ENCODE assay signal across 14 cellular contexts in the genomic region with DNA sequence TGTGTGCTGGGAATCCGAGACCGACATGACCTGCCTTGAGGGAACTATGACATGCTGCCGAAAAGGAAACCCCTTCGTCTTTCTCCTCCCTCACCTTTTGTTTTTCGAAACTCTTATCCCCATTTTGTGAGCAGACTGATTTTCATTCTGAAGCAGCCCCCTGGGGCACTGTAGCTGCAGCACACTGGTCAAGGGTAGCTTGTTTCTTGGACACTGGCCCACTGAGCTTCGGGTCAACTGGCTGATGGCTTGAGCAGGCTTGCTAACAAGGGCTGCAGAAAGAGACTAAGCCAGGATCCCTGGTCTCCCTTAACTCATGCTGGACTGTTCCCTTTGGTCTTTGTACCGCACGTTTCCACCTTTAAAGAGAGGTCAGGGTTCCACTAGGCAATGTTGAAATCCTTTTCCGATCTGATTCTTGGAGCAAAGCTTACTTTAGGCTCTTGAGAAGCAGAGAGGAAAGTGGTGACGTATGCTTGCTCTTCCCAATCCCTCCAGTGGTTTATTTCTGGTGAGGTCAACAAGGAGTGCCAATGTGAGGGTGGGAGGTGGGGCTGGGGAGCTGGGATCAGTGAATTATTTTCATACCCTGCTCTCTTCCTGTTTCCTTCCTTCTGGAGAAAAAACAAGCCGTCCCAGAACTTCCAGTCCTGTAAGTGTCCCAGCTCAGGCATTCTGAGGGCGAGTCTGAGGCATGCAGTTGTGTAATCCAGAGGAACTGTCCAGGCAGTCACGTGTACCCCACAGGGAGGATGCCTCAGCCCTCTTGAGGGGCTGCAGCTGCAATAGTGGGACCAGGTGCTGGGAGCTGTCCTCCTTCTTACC. TPM values are rescaled to one million over a fixed set of nuclear protein-coding genes. Genes with fewer than 3 reads are reported as not detected.
DNase-seq lines count a peak whose midpoint lies in the region; ATAC-seq and TF ChIP-seq lines count a peak whose summit lies in the region.
"Had no signal": no experiment of that assay in that cellular context is flagged by ENCODE, and none has a peak within 500 bp of the region (broad histone marks: within the 10 kb centered on the region; RNA-seq: fewer than 3 reads in every experiment).

No MANE protein-coding gene starts in this region.

- H3K9me3 ChIP-seq in Peyer's patch (no peaks in the 10 kb centered on the region), lower lobe of right lung (no peaks in the 10 kb centered on the region), tibial artery (no peaks in the 10 kb centered on the region)

- ATAC-seq in esophagus mucosa (peak; percentile 74), lower lobe of right lung (peak; percentile 86 to 92), GM21619 (IDR thresholded peaks at IDR 0.05; ENCODE audit: unreplicated experiment) (no peak)
- ATAC-seq: naive thymus-derived CD4-positive, alpha-beta T cell; stimulated activated naive CD8-positive, alpha-beta T cell treated with anti-CD3 and anti-CD28 coated beads, Interleukin-15, Interleukin-2, amounts not matched to agents 100 U/mL and 50 U/mL, for 24 hours had no signal

- H3K27me3 ChIP-seq in Peyer's patch (no peaks in the 10 kb centered on the region), lower lobe of right lung (ENCODE audit: low read depth) (no peaks in the 10 kb centered on the region), tibial artery (peaks cover 0 to 3% of the 10 kb centered on the region in 2 donors)

- intact Hi-C loops in lower lobe of right lung (cut with DNase I): no loop called here
- intact Hi-C loops in tibial artery (cut with DNase I; ENCODE audit: low total_unique reads): no loop called here

- H3K27ac ChIP-seq in Peyer's patch (peak overlapping the region in 3 of 4 donors; percentile 57 to 72 (median 60)), lower lobe of right lung (peak overlapping the region; percentile 88), tibial artery (peak overlapping the region; percentile 44 to 62)

- H3K4me1 ChIP-seq in Peyer's patch (no peaks in the 10 kb centered on the region), lower lobe of right lung (peaks cover 67% of the 10 kb centered on the region), tibial artery (peaks cover 0 to 22% (median 11%) of the 10 kb centered on the region in 4 donors)

- peak in 1 of 3 donors; percentile 72 for DNase-seq in Peyer's patch
- peak; percentile 77 for DNase-seq in lower lobe of right lung
- DNase-seq in tibial artery: peak; percentile 89 to 92
- DNase-seq in NCI-H1092 treated with DMSO at 0.1 percent for 48 hours (lab: John Stamatoyannopoulos, UW): no peak
- no peak for DNase-seq in HUDEP-2 (lab: John Stamatoyannopoulos, UW; ENCODE audit: unreplicated experiment in 76 of 76)
- DNase-seq in NCI-H1048 (lab: John Stamatoyannopoulos, UW): no peak
- DNase-seq: central memory CD4-positive, alpha-beta T cell; head of caudate nucleus; naive thymus-derived CD4-positive, alpha-beta T cell; NCI-H1417; stimulated activated naive CD8-positive, alpha-beta T cell treated with anti-CD3 and anti-CD28 coated beads, Interleukin-15, Interleukin-2, amounts not matched to agents 100 U/mL and 50 U/mL, for 24 hours; T-helper 9 cell had no signal

- TF ChIP-seq POLR2A in Peyer's patch (IDR thresholded peaks at IDR 0.05): peak in 1 of 2 donors; percentile 25

- no peak for TF ChIP-seq CTCF in Peyer's patch (IDR thresholded peaks at IDR 0.05)
- TF ChIP-seq CTCF in lower lobe of right lung (IDR thresholded peaks at IDR 0.05): no peak
- TF ChIP-seq CTCF in tibial artery (IDR thresholded peaks at IDR 0.05): no peak

- H3K4me3 ChIP-seq in Peyer's patch (no peak overlapping the region), lower lobe of right lung (peak overlapping the region; percentile 54), tibial artery (no peak overlapping the region)

- no peaks in the 10 kb centered on the region for H3K36me3 ChIP-seq in Peyer's patch
- H3K36me3 ChIP-seq in lower lobe of right lung: no peaks in the 10 kb centered on the region
- H3K36me3 ChIP-seq in tibial artery: no peaks in the 10 kb centered on the region

RNA-seq across cellular contexts. Expression of a gene that starts 7.6 kb away (rescaled TPM):
- 10 to 100 TPM in 3 of 4 donors, 1 to 10 TPM in 1; 7.4 to 48.0 (median 42.4) TPM for total RNA-seq in Peyer's patch
- total RNA-seq in esophagus mucosa: 13.5 TPM
- total RNA-seq in lower lobe of right lung: 210 TPM
- total RNA-seq: naive thymus-derived CD4-positive, alpha-beta T cell had no signal

Comparison
In these comparisons a context has a peak if more than half of its experiments do, and no peak if none do; other contexts are left out.
1. DNase-seq: peak in lower lobe of right lung (single experiment) and tibial artery (2 of 2); none in NCI-H1092 treated with DMSO at 0.1 percent for 48 hours (single experiment), HUDEP-2 (0 of 76) and NCI-H1048 (single experiment).
2. Peak in every context shown above with its lines, with median percentiles within 50 percentile points of each other: H3K27ac ChIP-seq.